In genomic region chr7:155487509-155488482, GRCh38 we compare ENCODE assay signal across 27 cellular contexts. TPM values are rescaled to one million over a fixed set of nuclear protein-coding genes. Genes with fewer than 3 reads are reported as not detected.
"Had no signal": no experiment of that assay in that cellular context is flagged by ENCODE, and none has a peak within 500 bp of the region (broad histone marks: within the 10 kb centered on the region; RNA-seq: fewer than 3 reads in every experiment).

No MANE protein-coding gene starts in this region.

- H3K4me1 ChIP-seq: adrenal gland had no signal

- H3K27ac Mint-ChIP-seq: activated CD8-positive, alpha-beta memory T cell treated with anti-CD3 and anti-CD28 coated beads, Interleukin-2, amount 10 ng/mL, durations not matched to agents 7 days and 5 days; activated CD8-positive, alpha-beta T cell treated with anti-CD3 and anti-CD28 coated beads, Interleukin-2, amount 10 ng/mL, durations not matched to agents 7 days and 5 days; activated naive CD4-positive, alpha-beta T cell treated with anti-CD3 and anti-CD28 coated beads, Interleukin-2, amount 10 ng/mL, durations not matched to agents 7 days and 5 days; activated naive CD8-positive, alpha-beta T cell treated with anti-CD3 and anti-CD28 coated beads, Interleukin-2, amount 10 ng/mL, durations not matched to agents 7 days and 5 days; WTC11 had no signal

- H3K4me3 ChIP-seq: adrenal gland had no signal

- H3K9me3 Mint-ChIP-seq: activated naive CD8-positive, alpha-beta T cell treated with anti-CD3 and anti-CD28 coated beads, Interleukin-2, amount 10 ng/mL, durations not matched to agents 7 days and 5 days; activated T-cell treated with anti-CD3 and anti-CD28 coated beads, Interleukin-2, amount 50 U/mL, for 4 hours; WTC11 had no signal

- H3K36me3 Mint-ChIP-seq: WTC11 had no signal

- H3K9me3 ChIP-seq: adrenal gland had no signal

- DNase-seq: activated CD4-positive, alpha-beta T cell treated with anti-CD3 and anti-CD28 coated beads for 48 hours; activated CD4-positive, alpha-beta T cell treated with anti-CD3 and anti-CD28 coated beads, Interleukin-2, amount 50 U/mL, for 4 hours; activated CD4-positive, CD25-positive, alpha-beta regulatory T cell treated with anti-CD3 and anti-CD28 coated beads, Interleukin-2, amount 50 U/mL, for 72 hours; activated CD8-positive, alpha-beta memory T cell treated with anti-CD3 and anti-CD28 coated beads, Interleukin-2, amount 10 ng/mL, durations not matched to agents 7 days and 5 days; activated CD8-positive, alpha-beta T cell treated with anti-CD3 and anti-CD28 coated beads, Interleukin-2, amount 10 ng/mL, durations not matched to agents 7 days and 5 days; activated gamma-delta T cell treated with Interleukin-2 at 50 U/mL for 16 hours; activated naive CD4-positive, alpha-beta T cell treated with anti-CD3 and anti-CD28 coated beads, Interleukin-2, amount 10 ng/mL, durations not matched to agents 7 days and 5 days; activated naive CD8-positive, alpha-beta T cell treated with anti-CD3 and anti-CD28 coated beads, Interleukin-2, amount 10 ng/mL, durations not matched to agents 7 days and 5 days; activated T-cell treated with anti-CD3 and anti-CD28 coated beads, Interleukin-2, amount 50 U/mL, for 4 hours; adrenal gland; central memory CD4-positive, alpha-beta T cell; Karpas-422; MM.1S; NCI-H1105; NCI-H1436 treated with DMSO at 0.1 percent for 48 hours; NCI-H187; NCI-H2081; NCI-H510A treated with DMSO at 0.1 percent for 48 hours; NCI-H69; PC-3; SIG-M5; T-helper 17 cell; T-helper 9 cell had no signal

- H3K36me3 ChIP-seq: adrenal gland had no signal

- H3K4me3 Mint-ChIP-seq: activated CD8-positive, alpha-beta memory T cell treated with anti-CD3 and anti-CD28 coated beads, Interleukin-2, amount 10 ng/mL, durations not matched to agents 7 days and 5 days; activated CD8-positive, alpha-beta T cell treated with anti-CD3 and anti-CD28 coated beads, Interleukin-2, amount 10 ng/mL, durations not matched to agents 7 days and 5 days; activated naive CD4-positive, alpha-beta T cell treated with anti-CD3 and anti-CD28 coated beads, Interleukin-2, amount 10 ng/mL, durations not matched to agents 7 days and 5 days; activated naive CD8-positive, alpha-beta T cell treated with anti-CD3 and anti-CD28 coated beads, Interleukin-2, amount 10 ng/mL, durations not matched to agents 7 days and 5 days; activated T-cell treated with anti-CD3 and anti-CD28 coated beads, Interleukin-2, amount 50 U/mL, for 4 hours; T-helper 17 cell; WTC11 had no signal

RNA-seq across cellular contexts. Expression of gene EN2, which starts 29.9 kb away (rescaled TPM):
- total RNA-seq: activated CD8-positive, alpha-beta memory T cell treated with anti-CD3 and anti-CD28 coated beads, Interleukin-2, amount 10 ng/mL, durations not matched to agents 7 days and 5 days; activated CD8-positive, alpha-beta T cell treated with anti-CD3 and anti-CD28 coated beads, Interleukin-2, amount 10 ng/mL, durations not matched to agents 7 days and 5 days; activated naive CD8-positive, alpha-beta T cell treated with anti-CD3 and anti-CD28 coated beads, Interleukin-2, amount 10 ng/mL, durations not matched to agents 7 days and 5 days; activated T-cell treated with anti-CD3 and anti-CD28 coated beads, Interleukin-2, amount 50 U/mL, for 4 hours; aorta; bronchial epithelial cell; T-helper 17 cell; WTC11 had no signal
- polyA plus RNA-seq: aorta had no signal

RNA-seq across cellular contexts. Expression of gene CNPY1, which starts 58.6 kb away (rescaled TPM):
- total RNA-seq: activated CD8-positive, alpha-beta memory T cell treated with anti-CD3 and anti-CD28 coated beads, Interleukin-2, amount 10 ng/mL, durations not matched to agents 7 days and 5 days; activated CD8-positive, alpha-beta T cell treated with anti-CD3 and anti-CD28 coated beads, Interleukin-2, amount 10 ng/mL, durations not matched to agents 7 days and 5 days; activated naive CD8-positive, alpha-beta T cell treated with anti-CD3 and anti-CD28 coated beads, Interleukin-2, amount 10 ng/mL, durations not matched to agents 7 days and 5 days; activated T-cell treated with anti-CD3 and anti-CD28 coated beads, Interleukin-2, amount 50 U/mL, for 4 hours; adrenal gland; aorta; bronchial epithelial cell; chondrocyte; PC-3; T-helper 17 cell had no signal
- polyA plus RNA-seq: adrenal gland, aorta had no signal
